ENCODE assay signal across 1 cellular context in the genomic region with DNA sequence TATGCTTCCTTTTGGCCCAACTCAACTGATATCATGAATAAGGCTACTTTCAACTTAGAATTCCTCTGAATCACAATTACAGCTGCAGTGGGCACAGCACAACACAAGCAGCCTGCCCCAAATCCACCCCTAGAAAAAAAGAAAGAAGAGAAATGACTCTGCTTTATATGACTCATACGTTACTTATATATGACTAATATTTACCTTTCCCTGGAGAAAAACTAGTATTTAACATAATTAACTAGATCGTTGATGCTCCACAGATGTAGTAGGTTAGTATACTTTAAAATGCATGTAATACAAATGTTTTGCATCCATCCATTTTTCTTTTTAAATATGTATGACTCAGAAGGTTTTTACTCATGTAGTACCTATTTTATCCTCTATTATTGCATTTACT.
TF ChIP-seq lines count a peak whose summit lies in the region.

No MANE protein-coding gene starts in this region.

TF ChIP-seq in SK-N-SH, 30 proteins besides CTCF, POLR2A, EP300 and RAD21 (continued from another document):
- TF ChIP-seq MAX (IDR thresholded peaks at IDR 0.05; ENCODE audit: low read depth) = 0 out of 2 replicates have a peak, but pooled peaks have one; percentile 28
- TF ChIP-seq MXI1 (IDR thresholded peaks at IDR 0.05; ENCODE audit: low read depth, low read length) = no peak
- TF ChIP-seq USF2 (IDR thresholded peaks at IDR 0.05; ENCODE audit: borderline replicate concordance, low read depth, low read length) = no peak
- TF ChIP-seq USF1 (IDR thresholded peaks at IDR 0.05; ENCODE audit: borderline replicate concordance, low read depth) = no peak
- peak; percentile 53; the same call in 1 of the 2 replicates for TF ChIP-seq NFIC (IDR thresholded peaks at IDR 0.05; ENCODE audit: borderline replicate concordance)
- TF ChIP-seq SMC3 (IDR thresholded peaks at IDR 0.05; ENCODE audit: low read depth, low read length) = no peak
- TF ChIP-seq, protein P1, sequence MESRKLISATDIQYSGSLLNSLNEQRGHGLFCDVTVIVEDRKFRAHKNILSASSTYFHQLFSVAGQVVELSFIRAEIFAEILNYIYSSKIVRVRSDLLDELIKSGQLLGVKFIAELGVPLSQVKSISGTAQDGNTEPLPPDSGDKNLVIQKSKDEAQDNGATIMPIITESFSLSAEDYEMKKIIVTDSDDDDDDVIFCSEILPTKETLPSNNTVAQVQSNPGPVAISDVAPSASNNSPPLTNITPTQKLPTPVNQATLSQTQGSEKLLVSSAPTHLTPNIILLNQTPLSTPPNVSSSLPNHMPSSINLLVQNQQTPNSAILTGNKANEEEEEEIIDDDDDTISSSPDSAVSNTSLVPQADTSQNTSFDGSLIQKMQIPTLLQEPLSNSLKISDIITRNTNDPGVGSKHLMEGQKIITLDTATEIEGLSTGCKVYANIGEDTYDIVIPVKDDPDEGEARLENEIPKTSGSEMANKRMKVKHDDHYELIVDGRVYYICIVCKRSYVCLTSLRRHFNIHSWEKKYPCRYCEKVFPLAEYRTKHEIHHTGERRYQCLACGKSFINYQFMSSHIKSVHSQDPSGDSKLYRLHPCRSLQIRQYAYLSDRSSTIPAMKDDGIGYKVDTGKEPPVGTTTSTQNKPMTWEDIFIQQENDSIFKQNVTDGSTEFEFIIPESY (IDR thresholded peaks at IDR 0.05; ENCODE audit: borderline replicate concordance, low read depth) = no peak
- no peak for TF ChIP-seq FOXJ3 (CRISPR knock-in tag; IDR thresholded peaks at IDR 0.05)
- no peak for TF ChIP-seq GATA2 (CRISPR knock-in tag; IDR thresholded peaks at IDR 0.05)
- no peak for TF ChIP-seq YY1 (IDR thresholded peaks at IDR 0.05; ENCODE audit: low read depth)
- no peak for TF ChIP-seq GABPA (IDR thresholded peaks at IDR 0.05; ENCODE audit: low read depth)
- no peak for TF ChIP-seq FOXM1 (IDR thresholded peaks at IDR 0.05; ENCODE audit: low read depth)
- TF ChIP-seq TAF1 (IDR thresholded peaks at IDR 0.05; ENCODE audit: borderline replicate concordance, low read depth, low read length) = no peak
- TF ChIP-seq TEAD4 (IDR thresholded peaks at IDR 0.05; ENCODE audit: borderline replicate concordance, insufficient read depth) = no peak
TF ChIP-seq in SK-N-SH: peak in this region for 7.
